In the genomic region with DNA sequence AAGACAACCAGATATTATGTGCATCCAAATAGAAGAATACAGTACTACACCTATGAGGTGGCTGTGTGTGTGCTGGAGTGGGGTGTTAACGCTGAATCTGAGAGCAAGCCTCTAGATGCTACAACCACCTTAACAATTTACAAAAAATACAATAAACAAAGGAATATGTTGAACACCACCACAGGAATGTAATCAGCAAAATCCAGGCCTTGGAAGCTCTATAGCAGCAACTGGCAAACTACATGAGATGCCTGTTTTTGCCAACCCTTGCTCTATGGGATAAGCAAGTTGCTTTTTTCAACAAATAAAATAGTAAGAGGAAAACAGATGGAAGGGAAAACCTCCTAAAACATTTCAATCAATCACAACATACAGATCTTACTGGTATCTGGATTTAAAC, we compare ENCODE assay signal across 2 cellular contexts.
TF ChIP-seq lines count a peak whose summit lies in the region.

No MANE protein-coding gene starts in this region.

TF ChIP-seq in IMR-90, 13 proteins besides CTCF, POLR2A, EP300 and RAD21:
- TF ChIP-seq ELK1 (IDR thresholded peaks at IDR 0.05; ENCODE audit: borderline replicate concordance, low read depth, low read length) (no peak), CEBPB (IDR thresholded peaks at IDR 0.05; ENCODE audit: low read depth, low read length) (no peak), RFX5 (IDR thresholded peaks at IDR 0.05; ENCODE audit: low read depth, low read length) (no peak), FOS (IDR thresholded peaks at IDR 0.05; ENCODE audit: low read depth, low read length) (no peak), MAFK (IDR thresholded peaks at IDR 0.05; ENCODE audit: low read depth, low read length) (no peak), CHD1 (IDR thresholded peaks at IDR 0.05; ENCODE audit: low read depth, low read length) (no peak), RCOR1 (IDR thresholded peaks at IDR 0.05; ENCODE audit: insufficient replicate concordance, low read length) (no peak), NFE2L2 (IDR thresholded peaks at IDR 0.05; ENCODE audit: low read depth, low read length) (no peak), SMC3 (IDR thresholded peaks at IDR 0.05; ENCODE audit: low read depth, low read length) (no peak), BHLHE40 (IDR thresholded peaks at IDR 0.05; ENCODE audit: low read depth, low read length) (no peak), MXI1 (IDR thresholded peaks at IDR 0.05; ENCODE audit: borderline replicate concordance, low read depth, low read length) (no peak)
- TF ChIP-seq, protein P1, sequence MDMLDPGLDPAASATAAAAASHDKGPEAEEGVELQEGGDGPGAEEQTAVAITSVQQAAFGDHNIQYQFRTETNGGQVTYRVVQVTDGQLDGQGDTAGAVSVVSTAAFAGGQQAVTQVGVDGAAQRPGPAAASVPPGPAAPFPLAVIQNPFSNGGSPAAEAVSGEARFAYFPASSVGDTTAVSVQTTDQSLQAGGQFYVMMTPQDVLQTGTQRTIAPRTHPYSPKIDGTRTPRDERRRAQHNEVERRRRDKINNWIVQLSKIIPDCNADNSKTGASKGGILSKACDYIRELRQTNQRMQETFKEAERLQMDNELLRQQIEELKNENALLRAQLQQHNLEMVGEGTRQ (IDR thresholded peaks at IDR 0.05; ENCODE audit: low read depth, low read length): no peak
TF ChIP-seq in IMR-90: peak in this region for 0.

TF ChIP-seq in K562, 482 proteins besides CTCF, POLR2A, EP300 and RAD21:
- TF ChIP-seq, protein P2, sequence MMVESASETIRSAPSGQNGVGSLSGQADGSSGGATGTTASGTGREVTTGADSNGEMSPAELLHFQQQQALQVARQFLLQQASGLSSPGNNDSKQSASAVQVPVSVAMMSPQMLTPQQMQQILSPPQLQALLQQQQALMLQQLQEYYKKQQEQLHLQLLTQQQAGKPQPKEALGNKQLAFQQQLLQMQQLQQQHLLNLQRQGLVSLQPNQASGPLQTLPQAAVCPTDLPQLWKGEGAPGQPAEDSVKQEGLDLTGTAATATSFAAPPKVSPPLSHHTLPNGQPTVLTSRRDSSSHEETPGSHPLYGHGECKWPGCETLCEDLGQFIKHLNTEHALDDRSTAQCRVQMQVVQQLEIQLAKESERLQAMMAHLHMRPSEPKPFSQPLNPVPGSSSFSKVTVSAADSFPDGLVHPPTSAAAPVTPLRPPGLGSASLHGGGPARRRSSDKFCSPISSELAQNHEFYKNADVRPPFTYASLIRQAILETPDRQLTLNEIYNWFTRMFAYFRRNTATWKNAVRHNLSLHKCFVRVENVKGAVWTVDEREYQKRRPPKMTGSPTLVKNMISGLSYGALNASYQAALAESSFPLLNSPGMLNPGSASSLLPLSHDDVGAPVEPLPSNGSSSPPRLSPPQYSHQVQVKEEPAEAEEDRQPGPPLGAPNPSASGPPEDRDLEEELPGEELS (CRISPR knock-in tag; IDR thresholded peaks at IDR 0.05; ENCODE audit: borderline replicate concordance): no peak
- no peak for TF ChIP-seq ZBTB11 (CRISPR knock-in tag; IDR thresholded peaks at IDR 0.05)
- TF ChIP-seq TAF1 (IDR thresholded peaks at IDR 0.05; ENCODE audit: control insufficient read depth, extremely low read depth, insufficient read depth, low read length, severe bottlenecking): no peak
- TF ChIP-seq, protein P3, sequence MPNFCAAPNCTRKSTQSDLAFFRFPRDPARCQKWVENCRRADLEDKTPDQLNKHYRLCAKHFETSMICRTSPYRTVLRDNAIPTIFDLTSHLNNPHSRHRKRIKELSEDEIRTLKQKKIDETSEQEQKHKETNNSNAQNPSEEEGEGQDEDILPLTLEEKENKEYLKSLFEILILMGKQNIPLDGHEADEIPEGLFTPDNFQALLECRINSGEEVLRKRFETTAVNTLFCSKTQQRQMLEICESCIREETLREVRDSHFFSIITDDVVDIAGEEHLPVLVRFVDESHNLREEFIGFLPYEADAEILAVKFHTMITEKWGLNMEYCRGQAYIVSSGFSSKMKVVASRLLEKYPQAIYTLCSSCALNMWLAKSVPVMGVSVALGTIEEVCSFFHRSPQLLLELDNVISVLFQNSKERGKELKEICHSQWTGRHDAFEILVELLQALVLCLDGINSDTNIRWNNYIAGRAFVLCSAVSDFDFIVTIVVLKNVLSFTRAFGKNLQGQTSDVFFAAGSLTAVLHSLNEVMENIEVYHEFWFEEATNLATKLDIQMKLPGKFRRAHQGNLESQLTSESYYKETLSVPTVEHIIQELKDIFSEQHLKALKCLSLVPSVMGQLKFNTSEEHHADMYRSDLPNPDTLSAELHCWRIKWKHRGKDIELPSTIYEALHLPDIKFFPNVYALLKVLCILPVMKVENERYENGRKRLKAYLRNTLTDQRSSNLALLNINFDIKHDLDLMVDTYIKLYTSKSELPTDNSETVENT (CRISPR knock-in tag; IDR thresholded peaks at IDR 0.05): no peak
- no peak for TF ChIP-seq CEBPG (CRISPR knock-in tag; IDR thresholded peaks at IDR 0.05)
- no peak for TF ChIP-seq CEBPG (tag; conservative IDR thresholded peaks at IDR 0.05 in 1 of 2, IDR thresholded peaks at IDR 0.05 in 1 of 2)
- TF ChIP-seq KLF6 (CRISPR knock-in tag; IDR thresholded peaks at IDR 0.05; ENCODE audit: borderline replicate concordance): no peak
- TF ChIP-seq, protein P4, sequence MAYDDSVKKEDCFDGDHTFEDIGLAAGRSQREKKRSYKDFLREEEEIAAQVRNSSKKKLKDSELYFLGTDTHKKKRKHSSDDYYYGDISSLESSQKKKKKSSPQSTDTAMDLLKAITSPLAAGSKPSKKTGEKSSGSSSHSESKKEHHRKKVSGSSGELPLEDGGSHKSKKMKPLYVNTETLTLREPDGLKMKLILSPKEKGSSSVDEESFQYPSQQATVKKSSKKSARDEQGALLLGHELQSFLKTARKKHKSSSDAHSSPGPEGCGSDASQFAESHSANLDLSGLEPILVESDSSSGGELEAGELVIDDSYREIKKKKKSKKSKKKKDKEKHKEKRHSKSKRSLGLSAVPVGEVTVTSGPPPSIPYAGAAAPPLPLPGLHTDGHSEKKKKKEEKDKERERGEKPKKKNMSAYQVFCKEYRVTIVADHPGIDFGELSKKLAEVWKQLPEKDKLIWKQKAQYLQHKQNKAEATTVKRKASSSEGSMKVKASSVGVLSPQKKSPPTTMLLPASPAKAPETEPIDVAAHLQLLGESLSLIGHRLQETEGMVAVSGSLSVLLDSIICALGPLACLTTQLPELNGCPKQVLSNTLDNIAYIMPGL (CRISPR knock-in tag; IDR thresholded peaks at IDR 0.05): no peak
- TF ChIP-seq, protein P5, sequence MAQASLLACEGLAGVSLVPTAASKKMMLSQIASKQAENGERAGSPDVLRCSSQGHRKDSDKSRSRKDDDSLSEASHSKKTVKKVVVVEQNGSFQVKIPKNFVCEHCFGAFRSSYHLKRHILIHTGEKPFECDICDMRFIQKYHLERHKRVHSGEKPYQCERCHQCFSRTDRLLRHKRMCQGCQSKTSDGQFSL (CRISPR knock-in tag; IDR thresholded peaks at IDR 0.05): no peak
- TF ChIP-seq, protein P5 (tag; IDR thresholded peaks at IDR 0.05): no peak
- no peak for TF ChIP-seq ATF7 (IDR thresholded peaks at IDR 0.05)
- TF ChIP-seq, protein P6, sequence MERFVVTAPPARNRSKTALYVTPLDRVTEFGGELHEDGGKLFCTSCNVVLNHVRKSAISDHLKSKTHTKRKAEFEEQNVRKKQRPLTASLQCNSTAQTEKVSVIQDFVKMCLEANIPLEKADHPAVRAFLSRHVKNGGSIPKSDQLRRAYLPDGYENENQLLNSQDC (CRISPR knock-in tag; IDR thresholded peaks at IDR 0.05): no peak
- no peak for TF ChIP-seq HEY1 (CRISPR knock-in tag; IDR thresholded peaks at IDR 0.05; ENCODE audit: borderline replicate concordance)
- TF ChIP-seq CTBP1 (IDR thresholded peaks at IDR 0.05; ENCODE audit: borderline replicate concordance): no peak
